ENCODE assay signal across 21 cellular contexts in genomic region chr2:219743548-219743947, GRCh38.
DNase-seq lines count a peak whose midpoint lies in the region; FAIRE-seq and TF ChIP-seq lines count a peak whose summit lies in the region.
"Had no signal": no experiment of that assay in that cellular context is flagged by ENCODE, and none has a peak within 500 bp of the region (broad histone marks: within the 10 kb centered on the region; RNA-seq: fewer than 3 reads in every experiment).

No MANE protein-coding gene starts in this region.

- peaks cover 0 to 14% (median 0%) of the 10 kb centered on the region in 45 donors for H3K27me3 ChIP-seq in dorsolateral prefrontal cortex

- DNase-seq in HTR-8/SVneo (ENCODE audit: insufficient read length, low spot score) (no peak), dorsolateral prefrontal cortex (no peak), inferior parietal cortex (ENCODE audit: extremely low spot score) (peak; percentile 26), superior temporal gyrus (ENCODE audit: extremely low spot score) (peak; percentile 34), NCI-H128 (lab: John Stamatoyannopoulos, UW; ENCODE audit: unreplicated experiment) (no peak), foreskin melanocyte (no peak)
- DNase-seq: ACHN; BE2C; C1 segment of cervical spinal cord; CD4-positive, CD25-positive, alpha-beta regulatory T cell; CD8-positive, alpha-beta memory T cell; COR-L47; DMS 273 treated with DMSO at 0.1 percent for 48 hours; DMS53; DND-41; EL; GM23248 had no signal

- H3K4me3 ChIP-seq in dorsolateral prefrontal cortex = no peak overlapping the region
- H3K4me3 ChIP-seq: GM12878, GM23248, HAP-1 had no signal

- intact Hi-C loops in dorsolateral prefrontal cortex (cut with DNase I) = loop anchor here in 1 of 2 donors (10.0 kb wide), 1 partner anchor 81 kb away; no protein-coding TSS in a partner anchor

- peak; percentile 48 for FAIRE-seq in HTR-8/SVneo (lab: Jason Lieb, UNC)
- FAIRE-seq: A204.1, GM12878, GM19239 had no signal

- H3K27ac ChIP-seq in dorsolateral prefrontal cortex = peak overlapping the region in 39 of 59 donors; percentile 2 to 78 (median 56)
- H3K27ac ChIP-seq: GM23248 had no signal

- no peak for TF ChIP-seq CTCF in dorsolateral prefrontal cortex (IDR thresholded peaks at IDR 0.05 in 54 of 56, conservative IDR thresholded peaks at IDR 0.05 in 2 of 56; ENCODE audit: low read depth in 1 of 56, partially characterized antibody in 56 of 56)

Comparison
In these comparisons a context has a peak if more than half of its experiments do, and no peak if none do; other contexts are left out.
1. DNase-seq: peak in inferior parietal cortex (single experiment) and superior temporal gyrus (single experiment); none in HTR-8/SVneo (single experiment), dorsolateral prefrontal cortex (0 of 10), NCI-H128 (single experiment) and foreskin melanocyte (single experiment).